ENCODE assay signal across 14 cellular contexts in the genomic region with DNA sequence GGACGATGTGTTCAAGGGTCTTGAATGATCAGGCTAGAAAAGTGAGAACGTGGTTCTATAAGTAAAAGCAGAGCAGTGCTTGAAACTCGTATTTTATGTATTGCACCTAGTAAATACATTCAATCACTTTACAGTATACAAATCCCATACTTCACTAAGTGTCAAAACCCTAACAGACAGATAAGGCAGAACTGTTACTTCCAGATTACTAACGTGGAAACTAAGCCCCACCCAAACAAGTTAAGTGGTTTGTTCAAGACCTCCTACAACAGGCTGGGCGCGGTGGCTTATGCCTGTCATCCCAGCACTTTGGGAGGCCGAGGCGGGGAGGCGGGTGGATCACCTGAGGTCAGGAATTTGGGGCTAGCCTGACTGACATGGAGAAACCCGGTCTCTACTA. TPM values are rescaled to one million over a fixed set of nuclear protein-coding genes. Genes with fewer than 3 reads are reported as not detected.
A peak's percentile ranks its signal among the peaks of the same experiment; 100 is the strongest.
DNase-seq lines count a peak whose midpoint lies in the region; ATAC-seq, FAIRE-seq and TF ChIP-seq lines count a peak whose summit lies in the region.
"Had no signal": no experiment of that assay in that cellular context is flagged by ENCODE, and none has a peak within 500 bp of the region (broad histone marks: within the 10 kb centered on the region; RNA-seq: fewer than 3 reads in every experiment).

No MANE protein-coding gene starts in this region.

- no peak overlapping the region for H3K27ac ChIP-seq in H1 (ENCODE audit: low read depth, low read length)
- H3K27ac ChIP-seq in psoas muscle, result no peak overlapping the region

- peaks cover 0 to 7% (median 5%) of the 10 kb centered on the region in 4 experiments; a peak in 3 of 7 replicates for H3K4me1 ChIP-seq in H1 (replicated peaks in 1 of 4; ENCODE audit: control insufficient read depth in 3 of 4, insufficient read depth in 4 of 4, low read length in 3 of 4)
- H3K4me1 ChIP-seq in psoas muscle, result peaks cover 20% of the 10 kb centered on the region

- no peak overlapping the region for H2AFZ ChIP-seq in H1 (ENCODE audit: low read length)

- H3K4me1 Mint-ChIP-seq in activated naive CD4-positive, alpha-beta T cell treated with anti-CD3 and anti-CD28 coated beads, Interleukin-2, amount 50 U/mL, for 24 hours, result peaks cover 36% of the 10 kb centered on the region
- peaks cover 34 to 58% of the 10 kb centered on the region in 2 donors for H3K4me1 Mint-ChIP-seq in stimulated activated naive B cell treated with anti-CD40 and anti-IgM and Interleukin-4, amounts not matched to agents 10 μg/mL and 1 μg/mL and 100 μg/mL, for 72 hours

- no peak for TF ChIP-seq RAD21 in H1 (IDR thresholded peaks at IDR 0.05 in 1 of 2, conservative IDR thresholded peaks at IDR 0.05 in 1 of 2; ENCODE audit: low read depth in 2 of 2, low read length in 2 of 2)

- peak overlapping the region; percentile 98 for H3K4me3 Mint-ChIP-seq in activated naive CD4-positive, alpha-beta T cell treated with anti-CD3 and anti-CD28 coated beads, Interleukin-2, amount 50 U/mL, for 24 hours
- H3K4me3 Mint-ChIP-seq in stimulated activated naive B cell treated with anti-CD40 and anti-IgM and Interleukin-4, amounts not matched to agents 10 μg/mL and 1 μg/mL and 100 μg/mL, for 72 hours, result peak overlapping the region; percentile 1 to 97

- H2BK15ac ChIP-seq in H1 (ENCODE audit: low read length), result no peak overlapping the region

- 73% methylated on average over 10 of the region's 10 CpGs; no CpG with 5 or more reads in 1 of the 2 experiments for WGBS in H1 (ENCODE audit: extremely low coverage in 1 of 2, insufficient coverage in 1 of 2, insufficient read length in 1 of 2, insufficient replicate concordance in 2 of 2, low coverage in 1 of 2, low lambda C conversion rate in 2 of 2, missing lambda C conversion rate in 1 of 2), 2 experiments
- WGBS in psoas muscle, 3 donors, result 83 to 88% (median 85%) methylated on average over 10 of the region's 10 CpGs

- H3K9me3 Mint-ChIP-seq in activated naive CD4-positive, alpha-beta T cell treated with anti-CD3 and anti-CD28 coated beads, Interleukin-2, amount 50 U/mL, for 24 hours, result no peaks in the 10 kb centered on the region
- no peaks in the 10 kb centered on the region for H3K9me3 Mint-ChIP-seq in stimulated activated naive B cell treated with anti-CD40 and anti-IgM and Interleukin-4, amounts not matched to agents 10 μg/mL and 1 μg/mL and 100 μg/mL, for 72 hours

- H3K4me3 ChIP-seq in H1 (ENCODE audit: extremely low read depth in 1 of 4, insufficient read depth in 2 of 4, low read depth in 3 of 4, low read length in 4 of 4) (no peak overlapping the region), psoas muscle (no peak overlapping the region)
- H3K4me3 ChIP-seq: right atrium auricular region had no signal

- no peak overlapping the region for H3K9ac ChIP-seq in H1 (replicated peaks in 1 of 4; ENCODE audit: extremely low read depth in 1 of 4, low read depth in 3 of 4, low read length in 3 of 4)

- H3K79me1 ChIP-seq in H1 (ENCODE audit: low read depth, low read length), result no peaks in the 10 kb centered on the region

- no peak for ATAC-seq in stimulated activated naive B cell treated with anti-CD40 and anti-IgM and Interleukin-4, amounts not matched to agents 10 μg/mL and 1 μg/mL and 100 μg/mL, for 72 hours (replicated peaks)
- ATAC-seq in psoas muscle, result no peak
- ATAC-seq: PC-3 had no signal

- CTCF ChIA-PET in H1 (lab: Charles Lee; ENCODE audit: partially characterized antibody), result interaction anchor here (0.6 to 4.3 kb wide), 2 partner anchors 15 to 40 kb away, joined by 5 to 27 read pairs; no protein-coding TSS in a partner anchor

- no peak overlapping the region for H3K23ac ChIP-seq in H1 (ENCODE audit: insufficient read length)

- no peak overlapping the region for H3K4ac ChIP-seq in H1 (replicated peaks; ENCODE audit: insufficient read length, low read depth, low read length)

- H2BK20ac ChIP-seq in H1 (ENCODE audit: low read length), result no peak overlapping the region

- H3K9me3 ChIP-seq in H1 (ENCODE audit: insufficient read depth in 2 of 2, low read depth in 1 of 2, low read length in 1 of 2) (peaks cover 0 to 2% of the 10 kb centered on the region in 2 experiments; a peak in 1 of 4 replicates), psoas muscle (no peaks in the 10 kb centered on the region)
- H3K9me3 ChIP-seq: right atrium auricular region had no signal

- no peak overlapping the region for H3K18ac ChIP-seq in H1 (ENCODE audit: extremely low read depth, low read length)

- H3K36me3 ChIP-seq in H1 (ENCODE audit: control insufficient read depth in 2 of 4, insufficient read depth in 4 of 4, low read length in 3 of 4), result peaks cover 15 to 31% (median 25%) of the 10 kb centered on the region in 4 experiments
- H3K36me3 ChIP-seq in psoas muscle (ENCODE audit: insufficient read depth in 1 of 2, low read depth in 1 of 2), result peaks cover 8 to 28% of the 10 kb centered on the region in 2 donors

- no peak overlapping the region for H4K8ac ChIP-seq in H1 (ENCODE audit: extremely low read depth, insufficient read depth, low read length)

- 0 out of 2 replicates have a peak overlapping the region, but pooled peaks have one; percentile 31 for H2AK5ac ChIP-seq in H1 (ENCODE audit: low read depth, low read length)

- DNase-seq in activated naive CD4-positive, alpha-beta T cell (lab: John Stamatoyannopoulos, UW), result no peak
- DNase-seq in H1 (ENCODE audit: low read depth in 1 of 2, low spot score in 2 of 2) (no peak), psoas muscle (no peak), pons (ENCODE audit: low spot score) (no peak), NK-92 (lab: John Stamatoyannopoulos, UW; ENCODE audit: unreplicated experiment) (no peak)
- no peak for DNase-seq in stimulated activated naive B cell treated with anti-CD40 and anti-IgM and Interleukin-4, amounts not matched to agents 10 μg/mL and 1 μg/mL and 100 μg/mL, for 72 hours
- DNase-seq: foreskin fibroblast; NCI-H2171 treated with DMSO at 0.1 percent for 48 hours; PC-3; stimulated activated CD4-positive, alpha-beta T cell treated with anti-CD3 and anti-CD28 coated beads, Interleukin-4, amount 100 ng/mL, for 1 hour had no signal

- H3K23me2 ChIP-seq in H1 (ENCODE audit: low read depth, low read length), result peaks cover 9% of the 10 kb centered on the region; the same call in 1 of the 2 replicates

- POLR2A ChIA-PET in H1 (lab: Charles Lee; ENCODE audit: partially characterized antibody), result interaction anchor here (0.7 to 13.3 kb wide), 3 partner anchors 12 to 428 kb away, joined by 3 to 327 read pairs (median 193); a partner anchor contains a TSS

- no peak overlapping the region for H4K91ac ChIP-seq in H1 (replicated peaks; ENCODE audit: insufficient read length, low read length)

- H3K27me3 Mint-ChIP-seq in activated naive CD4-positive, alpha-beta T cell treated with anti-CD3 and anti-CD28 coated beads, Interleukin-2, amount 50 U/mL, for 24 hours, result no peaks in the 10 kb centered on the region
- no peaks in the 10 kb centered on the region for H3K27me3 Mint-ChIP-seq in stimulated activated naive B cell treated with anti-CD40 and anti-IgM and Interleukin-4, amounts not matched to agents 10 μg/mL and 1 μg/mL and 100 μg/mL, for 72 hours

- 0 out of 4 replicates have a peak overlapping the region, but pooled peaks of 1 of the 2 experiments have one; percentile 88 for H3K4me2 ChIP-seq in H1 (ENCODE audit: insufficient read depth in 1 of 2, low read depth in 2 of 2, low read length in 2 of 2)

- H4K5ac ChIP-seq in H1 (ENCODE audit: insufficient read length, low read depth, low read length), result no peak overlapping the region

- TF ChIP-seq CTCF in H1 (IDR thresholded peaks at IDR 0.05; ENCODE audit: control extremely low read depth in 1 of 3, insufficient read depth in 1 of 3, low read depth in 1 of 3, low read length in 3 of 3) (no peak), psoas muscle (IDR thresholded peaks at IDR 0.05) (no peak)

- intact Hi-C loops in psoas muscle (cut with DNase I), result loop anchor here (5.0 kb wide), 1 partner anchor 124 kb away; a partner anchor contains a TSS

- peaks cover 8 to 14% of the 10 kb centered on the region in 2 experiments for H4K20me1 ChIP-seq in H1 (replicated peaks in 1 of 2; ENCODE audit: control insufficient read depth in 1 of 2, insufficient read depth in 2 of 2, low read length in 2 of 2)

- H2BK12ac ChIP-seq in H1 (ENCODE audit: low read depth, low read length), result no peak overlapping the region

- no peak overlapping the region for H3K14ac ChIP-seq in H1 (ENCODE audit: insufficient read length)

- peaks cover 18 to 26% of the 10 kb centered on the region in 2 experiments for H3K79me2 ChIP-seq in H1 (ENCODE audit: control insufficient read depth in 1 of 2, insufficient read depth in 2 of 2, low read length in 2 of 2)

- no peak overlapping the region for H2BK120ac ChIP-seq in H1 (replicated peaks; ENCODE audit: low read depth, low read length)

- no peak overlapping the region for H3K27ac Mint-ChIP-seq in activated naive CD4-positive, alpha-beta T cell treated with anti-CD3 and anti-CD28 coated beads, Interleukin-2, amount 50 U/mL, for 24 hours
- H3K27ac Mint-ChIP-seq in stimulated activated naive B cell treated with anti-CD40 and anti-IgM and Interleukin-4, amounts not matched to agents 10 μg/mL and 1 μg/mL and 100 μg/mL, for 72 hours, result no peak overlapping the region

- no peak for FAIRE-seq in H1 (lab: Jason Lieb, UNC)
- FAIRE-seq: keratinocyte had no signal

- TF ChIP-seq POLR2A in Raji (IDR thresholded peaks at IDR 0.05; ENCODE audit: insufficient read depth, low read depth, low read length), result 0 out of 2 replicates have a peak, but pooled peaks have one; percentile 6
- no peak for TF ChIP-seq POLR2A in H1 (IDR thresholded peaks at IDR 0.05; ENCODE audit: control extremely low read depth in 1 of 2, low read depth in 2 of 2, low read length in 2 of 2)

- no peak overlapping the region for H3K56ac ChIP-seq in H1 (replicated peaks; ENCODE audit: insufficient read length, low read depth, low read length)

- peaks cover 31% of the 10 kb centered on the region for H3K36me3 Mint-ChIP-seq in activated naive CD4-positive, alpha-beta T cell treated with anti-CD3 and anti-CD28 coated beads, Interleukin-2, amount 50 U/mL, for 24 hours
- peaks cover 39 to 41% of the 10 kb centered on the region in 2 donors for H3K36me3 Mint-ChIP-seq in stimulated activated naive B cell treated with anti-CD40 and anti-IgM and Interleukin-4, amounts not matched to agents 10 μg/mL and 1 μg/mL and 100 μg/mL, for 72 hours

- TF ChIP-seq EP300 in H1 (IDR thresholded peaks at IDR 0.05; ENCODE audit: borderline replicate concordance in 1 of 2, low read depth in 2 of 2, low read length in 2 of 2), result no peak

- H2BK5ac ChIP-seq in H1 (ENCODE audit: low read depth, low read length), result no peak overlapping the region

- H3K27me3 ChIP-seq in H1 (replicated peaks in 1 of 4; ENCODE audit: control insufficient read depth in 3 of 4, extremely low read depth in 1 of 4, insufficient read depth in 3 of 4, low read length in 3 of 4) (no peaks in the 10 kb centered on the region), psoas muscle (ENCODE audit: insufficient read depth in 3 of 3, low read length in 2 of 3) (no peaks in the 10 kb centered on the region)
- H3K27me3 ChIP-seq: right atrium auricular region had no signal

RNA-seq across cellular contexts. Expression of a gene that starts 9.2 kb away (rescaled TPM):
- total RNA-seq in H1 (2021; fragmentation: NEBNext Ultra II Directional; extraction: Animal tissue kit (Norgen Biotek cat#: 25700)), result 0.11 and 0.19 TPM in 2 replicates
- polyA plus RNA-seq in H1 (2011; rRNA removed) (0.08 and 0.11 TPM in 2 replicates), psoas muscle (under 1 TPM; 0.11 to 0.30 (median 0.29) TPM)
- 0.12 TPM for polyA plus RNA-seq in H1 (2011; cell fraction: cytosol; rRNA removed)
- polyA plus RNA-seq in H1 (2011; cell fraction: nucleus; rRNA removed), result 0.50 TPM
- polyA plus RNA-seq in H1 (2012, experiment 1 of 2), result 0.08 to 0.15 TPM (median 0.11 TPM) in 3 of 4 replicates, not detected in the other
- polyA plus RNA-seq in H1 (2012, experiment 2 of 2), result not detected
- polyA plus RNA-seq in H1 (2013, experiment 1 of 2), result 0.04 TPM
- polyA plus RNA-seq in H1 (2013, experiment 2 of 2), result 0.04 TPM
- 0.20 and 0.54 TPM in 2 replicates for polyA minus RNA-seq in H1 (2011; rRNA and poly(A)+ RNA removed)
- polyA minus RNA-seq in H1 (2011; cell fraction: cytosol; rRNA and poly(A)+ RNA removed), result 1.8 TPM
- polyA minus RNA-seq in H1 (2011; cell fraction: nucleus; rRNA and poly(A)+ RNA removed), result 1.9 TPM
- 1 to 10 TPM in 2 of 4 donors, under 1 TPM in 2; 0.41 to 1.9 (median 0.96) TPM for total RNA-seq in psoas muscle

RNA-seq across cellular contexts. Expression of a gene that starts 12.0 kb away (rescaled TPM):
- 31.3 and 31.6 TPM in 2 replicates for total RNA-seq in H1 (2021; fragmentation: NEBNext Ultra II Directional; extraction: Animal tissue kit (Norgen Biotek cat#: 25700))
- polyA plus RNA-seq in H1 (2011; rRNA removed), result 41.2 and 54.8 TPM in 2 replicates
- polyA plus RNA-seq in H1 (2011; cell fraction: cytosol; rRNA removed), result 40.7 TPM
- 51.2 TPM for polyA plus RNA-seq in H1 (2011; cell fraction: nucleus; rRNA removed)
- polyA plus RNA-seq in H1 (2012, experiment 1 of 2), result 21.6 to 34.6 TPM (median 32.5 TPM) in 4 replicates
- polyA plus RNA-seq in H1 (2012, experiment 2 of 2), result 28.2 TPM
- 20.3 TPM for polyA plus RNA-seq in H1 (2013, experiment 1 of 2)
- 19.7 TPM for polyA plus RNA-seq in H1 (2013, experiment 2 of 2)
- polyA minus RNA-seq in H1 (2011; rRNA and poly(A)+ RNA removed), result 26.9 and 30.1 TPM in 2 replicates
- polyA minus RNA-seq in H1 (2011; cell fraction: cytosol; rRNA and poly(A)+ RNA removed), result 18.4 TPM
- 19.1 TPM for polyA minus RNA-seq in H1 (2011; cell fraction: nucleus; rRNA and poly(A)+ RNA removed)
- total RNA-seq in psoas muscle, result 10 to 100 TPM; 33.3 to 49.9 (median 42.2) TPM
- 100 to 1,000 TPM in 1 of 3 donors, 10 to 100 TPM in 2; 57.6 to 110 (median 76.5) TPM for polyA plus RNA-seq in psoas muscle
